Comparison of ENCODE assay signal across 15 cellular contexts in the genomic region with DNA sequence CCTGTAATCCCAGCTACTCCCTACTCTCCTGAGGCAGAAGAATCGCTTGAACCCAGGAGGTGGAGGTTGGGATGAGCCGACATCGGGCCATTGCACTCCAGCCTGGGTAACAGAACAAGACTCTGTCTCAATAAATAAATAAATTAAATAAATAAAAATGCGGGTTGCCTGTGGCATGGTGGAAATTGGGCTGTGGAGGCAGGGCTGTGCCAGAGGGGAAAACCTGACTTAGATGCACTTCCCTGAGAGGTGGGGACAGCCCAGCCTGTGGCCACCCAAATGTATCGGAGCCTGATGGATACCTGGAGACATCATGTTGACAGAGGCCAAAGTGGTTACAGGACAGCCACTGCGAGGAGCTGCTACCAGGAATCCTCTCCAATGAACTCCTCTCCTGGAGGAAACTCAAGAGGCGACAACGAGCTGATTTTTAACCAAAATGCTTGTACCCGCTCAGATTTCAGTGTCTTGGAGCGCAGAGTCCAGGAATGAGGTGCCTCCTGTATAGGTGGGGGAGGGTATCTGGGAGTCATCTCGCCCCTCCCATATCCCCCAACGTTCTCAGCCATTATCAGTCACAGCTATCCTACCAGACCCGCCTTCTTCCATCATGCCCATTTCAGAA. TPM values are rescaled to one million over a fixed set of nuclear protein-coding genes. Genes with fewer than 3 reads are reported as not detected.
DNase-seq lines count a peak whose midpoint lies in the region; ATAC-seq and TF ChIP-seq lines count a peak whose summit lies in the region.
"Had no signal": no experiment of that assay in that cellular context is flagged by ENCODE, and none has a peak within 500 bp of the region (broad histone marks: within the 10 kb centered on the region; RNA-seq: fewer than 3 reads in every experiment).

No MANE protein-coding gene starts in this region.

- peak overlapping the region; percentile 98 for H3K4me2 ChIP-seq in SU-DHL-6 (ENCODE audit: low read depth, low read length, poor library complexity, severe bottlenecking)
- H3K4me2 ChIP-seq in mesenchymal stem cell (ENCODE audit: low read length, poor library complexity, severe bottlenecking): no peak overlapping the region

- no peak overlapping the region for H2BK120ac ChIP-seq in mesenchymal stem cell (ENCODE audit: low read depth, low read length)

- peaks cover 23% of the 10 kb centered on the region for H3K4me1 ChIP-seq in mesenchymal stem cell (ENCODE audit: control insufficient read depth, insufficient read depth, low read depth, low read length)

- H2AFZ ChIP-seq in SU-DHL-6 (ENCODE audit: low read depth, low read length, severe bottlenecking) (no peak overlapping the region), mesenchymal stem cell (ENCODE audit: low read depth, low read length) (no peak overlapping the region)

- no peak overlapping the region for H3K18ac ChIP-seq in mesenchymal stem cell (ENCODE audit: low read depth in 1 of 2, low read length in 2 of 2)

- no peak overlapping the region for H2BK15ac ChIP-seq in mesenchymal stem cell (ENCODE audit: low read depth, poor library complexity, severe bottlenecking)

- H3K9me2 ChIP-seq in SU-DHL-6 (replicated peaks; ENCODE audit: insufficient read depth, low read length): no peaks in the 10 kb centered on the region

- H4K91ac ChIP-seq in mesenchymal stem cell (ENCODE audit: low read length): no peak overlapping the region

- no peaks in the 10 kb centered on the region; the same call in 1 of the 2 replicates for H3K36me3 ChIP-seq in SU-DHL-6 (ENCODE audit: low read length)
- peaks cover 46 to 47% of the 10 kb centered on the region in 2 experiments for H3K36me3 ChIP-seq in mesenchymal stem cell (ENCODE audit: control insufficient read depth in 1 of 2, insufficient read depth in 2 of 2, low read depth in 1 of 2, low read length in 2 of 2)
- H3K36me3 ChIP-seq in MG63: peaks cover 13% of the 10 kb centered on the region

- H3K79me2 ChIP-seq in SU-DHL-6 (ENCODE audit: insufficient read depth, low read length): peaks cover 24% of the 10 kb centered on the region

- H2BK12ac ChIP-seq in mesenchymal stem cell (ENCODE audit: low read length in 2 of 2): no peak overlapping the region

- no peak for TF ChIP-seq CTCF in SU-DHL-6 (IDR thresholded peaks at IDR 0.05; ENCODE audit: insufficient read depth, low read length, poor library complexity, severe bottlenecking)

- H3K27ac ChIP-seq in SU-DHL-6 (ENCODE audit: low read depth, low read length) (no peak overlapping the region), mesenchymal stem cell (ENCODE audit: low read length, poor library complexity, severe bottlenecking) (no peak overlapping the region)
- H3K27ac ChIP-seq: neutrophil had no signal

- H3K4me3 ChIP-seq in SU-DHL-6 (ENCODE audit: insufficient read depth, low read length, poor library complexity, severe bottlenecking): no peak overlapping the region
- H3K4me3 ChIP-seq in mesenchymal stem cell (ENCODE audit: insufficient read depth in 1 of 2, low read depth in 1 of 2, low read length in 2 of 2): no peak overlapping the region
- H3K4me3 ChIP-seq in MG63: no peak overlapping the region

- H3K4ac ChIP-seq in mesenchymal stem cell (ENCODE audit: low read depth in 1 of 2, low read length in 2 of 2): no peak overlapping the region

- ATAC-seq in GM19452 (IDR thresholded peaks at IDR 0.05; ENCODE audit: unreplicated experiment): no peak

- H2BK5ac ChIP-seq in mesenchymal stem cell (ENCODE audit: low read depth, low read length, poor library complexity, severe bottlenecking): no peak overlapping the region

- no peaks in the 10 kb centered on the region for H4K20me1 ChIP-seq in SU-DHL-6 (ENCODE audit: low read depth, low read length)

- peak overlapping the region; percentile 29 for H2AK5ac ChIP-seq in mesenchymal stem cell (ENCODE audit: low read length, severe bottlenecking)

- 95% methylated on average over 3 of the region's 13 CpGs for WGBS in mesenchymal stem cell

- peak overlapping the region; percentile 77 for H4K8ac ChIP-seq in mesenchymal stem cell (ENCODE audit: low read length)

- H3K23ac ChIP-seq in mesenchymal stem cell (ENCODE audit: low read length in 2 of 2): no peak overlapping the region

- DNase-seq in NCI-H82 (lab: John Stamatoyannopoulos, UW) (peak; percentile 12), NCI-H82 treated with DMSO at 0.1 percent for 48 hours (lab: John Stamatoyannopoulos, UW; ENCODE audit: unreplicated experiment) (no peak), DMS114 treated with DMSO at 0.1 percent for 48 hours (lab: John Stamatoyannopoulos, UW; ENCODE audit: unreplicated experiment) (peak; percentile 30), mesenchymal stem cell (no peak), superior temporal gyrus (ENCODE audit: extremely low spot score) (no peak), MG63 (no peak)
- DNase-seq: aorta; effector memory CD4-positive, alpha-beta T cell; H7; NCI-H1930; SW 1271 had no signal

- H3K79me1 ChIP-seq in mesenchymal stem cell (replicated peaks; ENCODE audit: low read length, poor library complexity, severe bottlenecking): peaks cover 6% of the 10 kb centered on the region

- H3F3A ChIP-seq in SU-DHL-6 (ENCODE audit: insufficient read depth): peaks cover 43% of the 10 kb centered on the region

- no peak overlapping the region for H3K14ac ChIP-seq in mesenchymal stem cell (ENCODE audit: low read length in 2 of 2)

- H3K9ac ChIP-seq in SU-DHL-6 (ENCODE audit: low read length) (no peak overlapping the region), mesenchymal stem cell (ENCODE audit: low read length) (no peak overlapping the region)

- H3K27me3 ChIP-seq in SU-DHL-6 (ENCODE audit: low read length) (no peaks in the 10 kb centered on the region), mesenchymal stem cell (ENCODE audit: control insufficient read depth in 1 of 2, insufficient read depth in 1 of 2, low read length in 2 of 2) (no peaks in the 10 kb centered on the region), MG63 (no peaks in the 10 kb centered on the region)
- H3K27me3 ChIP-seq: neutrophil, tibial nerve had no signal

- H3K9me3 ChIP-seq in SU-DHL-6 (ENCODE audit: insufficient read depth, low read length) (no peaks in the 10 kb centered on the region), mesenchymal stem cell (ENCODE audit: control insufficient read depth, low read length) (no peaks in the 10 kb centered on the region), MG63 (no peaks in the 10 kb centered on the region)
- H3K9me3 ChIP-seq: neutrophil, tibial nerve had no signal

RNA-seq across cellular contexts. Expression of gene DDX19A, which starts 32.3 kb away (rescaled TPM):
- 30.5 TPM for polyA plus RNA-seq in mesenchymal stem cell (2013, experiment 1 of 2)
- polyA plus RNA-seq in mesenchymal stem cell (2013, experiment 2 of 2): 31.1 TPM
- 31.1 and 62.2 TPM in 2 replicates for total RNA-seq in MG63 (2014; rRNA removed; shearing (Covaris generic); ENCODE audit: low replicate concordance)

RNA-seq across cellular contexts. Expression of gene ST3GAL2, which starts 59.9 kb away (rescaled TPM):
- polyA plus RNA-seq in mesenchymal stem cell (2013, experiment 1 of 2): 52.5 TPM
- polyA plus RNA-seq in mesenchymal stem cell (2013, experiment 2 of 2): 48.9 TPM
- total RNA-seq in MG63 (2014; rRNA removed; shearing (Covaris generic); ENCODE audit: low replicate concordance): 8.9 and 9.2 TPM in 2 replicates

Comparison
In these comparisons a context has a peak if more than half of its experiments do, and no peak if none do; other contexts are left out.
1. DNase-seq: peak in NCI-H82 (single experiment) and DMS114 treated with DMSO at 0.1 percent for 48 hours (single experiment); none in NCI-H82 treated with DMSO at 0.1 percent for 48 hours (single experiment), mesenchymal stem cell (single experiment), superior temporal gyrus (single experiment) and MG63 (single experiment).